ENCODE assay signal across 30 cellular contexts in genomic region chr20:5705827-5706226, GRCh38. TPM values are rescaled to one million over a fixed set of nuclear protein-coding genes. Genes with fewer than 3 reads are reported as not detected.
"Had no signal": no experiment of that assay in that cellular context is flagged by ENCODE, and none has a peak within 500 bp of the region (broad histone marks: within the 10 kb centered on the region; RNA-seq: fewer than 3 reads in every experiment).

No MANE protein-coding gene starts in this region.

- H3K4me1 Mint-ChIP-seq: activated CD4-positive, alpha-beta memory T cell treated with anti-CD3 and anti-CD28 coated beads, Interleukin-2, amount 10 ng/mL, durations not matched to agents 7 days and 5 days; activated CD4-positive, alpha-beta T cell treated with anti-CD3 and anti-CD28 coated beads, Interleukin-2, amount 10 ng/mL, durations not matched to agents 24 days and 14 days; activated naive CD4-positive, alpha-beta T cell treated with anti-CD3 and anti-CD28 coated beads, Interleukin-2, amount 10 ng/mL, durations not matched to agents 7 days and 5 days; activated naive CD8-positive, alpha-beta T cell treated with anti-CD3 and anti-CD28 coated beads, Interleukin-2, amount 10 ng/mL, durations not matched to agents 7 days and 5 days; nephron progenitor cell had no signal

- ATAC-seq: gastroesophageal sphincter; sciatic nerve; stimulated activated naive CD8-positive, alpha-beta T cell treated with anti-CD3 and anti-CD28 coated beads, Interleukin-15, Interleukin-2, amounts not matched to agents 100 U/mL and 50 U/mL, for 24 hours had no signal

- H2AFZ ChIP-seq: hepatocyte had no signal

- H3K9me3 ChIP-seq: ascending aorta, colonic mucosa, gastroesophageal sphincter, left ventricle myocardium inferior, ovary, prostate gland, thoracic aorta had no signal

- H3K36me3 Mint-ChIP-seq: activated naive CD4-positive, alpha-beta T cell treated with anti-CD3 and anti-CD28 coated beads, Interleukin-2, amount 10 ng/mL, durations not matched to agents 7 days and 5 days; activated naive CD8-positive, alpha-beta T cell treated with anti-CD3 and anti-CD28 coated beads, Interleukin-2, amount 10 ng/mL, durations not matched to agents 7 days and 5 days; brain had no signal

- H3K27me3 Mint-ChIP-seq: activated CD4-positive, alpha-beta memory T cell treated with anti-CD3 and anti-CD28 coated beads, Interleukin-2, amount 10 ng/mL, durations not matched to agents 7 days and 5 days; activated CD4-positive, alpha-beta T cell treated with anti-CD3 and anti-CD28 coated beads, Interleukin-2, amount 10 ng/mL, durations not matched to agents 24 days and 14 days; activated naive CD8-positive, alpha-beta T cell treated with anti-CD3 and anti-CD28 coated beads, Interleukin-2, amount 10 ng/mL, durations not matched to agents 7 days and 5 days; activated T-cell treated with anti-CD3 and anti-CD28 coated beads, Interleukin-2, amount 50 U/mL, for 24 hours had no signal

- H3K4me3 Mint-ChIP-seq: activated CD4-positive, alpha-beta memory T cell treated with anti-CD3 and anti-CD28 coated beads, Interleukin-2, amount 10 ng/mL, durations not matched to agents 7 days and 5 days; activated CD4-positive, alpha-beta T cell treated with anti-CD3 and anti-CD28 coated beads, Interleukin-2, amount 10 ng/mL, durations not matched to agents 24 days and 14 days; activated naive CD4-positive, alpha-beta T cell treated with anti-CD3 and anti-CD28 coated beads, Interleukin-2, amount 10 ng/mL, durations not matched to agents 7 days and 5 days; activated naive CD8-positive, alpha-beta T cell treated with anti-CD3 and anti-CD28 coated beads, Interleukin-2, amount 10 ng/mL, durations not matched to agents 7 days and 5 days; activated T-cell treated with anti-CD3 and anti-CD28 coated beads, Interleukin-2, amount 50 U/mL, for 24 hours; brain; nephron progenitor cell had no signal

- H3K27ac ChIP-seq: ascending aorta, cardiac muscle cell, colonic mucosa, gastroesophageal sphincter, hepatocyte, left ventricle myocardium inferior, ovary, prostate gland, skin epidermis, thoracic aorta had no signal

- H3K9me3 Mint-ChIP-seq: activated CD4-positive, alpha-beta memory T cell treated with anti-CD3 and anti-CD28 coated beads, Interleukin-2, amount 10 ng/mL, durations not matched to agents 7 days and 5 days; activated CD4-positive, alpha-beta T cell treated with anti-CD3 and anti-CD28 coated beads, Interleukin-2, amount 10 ng/mL, durations not matched to agents 24 days and 14 days; activated naive CD4-positive, alpha-beta T cell treated with anti-CD3 and anti-CD28 coated beads, Interleukin-2, amount 10 ng/mL, durations not matched to agents 7 days and 5 days; activated naive CD8-positive, alpha-beta T cell treated with anti-CD3 and anti-CD28 coated beads, Interleukin-2, amount 10 ng/mL, durations not matched to agents 7 days and 5 days; activated T-cell treated with anti-CD3 and anti-CD28 coated beads, Interleukin-2, amount 50 U/mL, for 24 hours had no signal

- H3K4me1 ChIP-seq: ascending aorta, colonic mucosa, prostate gland had no signal

- H3K27ac Mint-ChIP-seq: activated CD4-positive, alpha-beta memory T cell treated with anti-CD3 and anti-CD28 coated beads, Interleukin-2, amount 10 ng/mL, durations not matched to agents 7 days and 5 days; activated CD4-positive, alpha-beta T cell treated with anti-CD3 and anti-CD28 coated beads, Interleukin-2, amount 10 ng/mL, durations not matched to agents 24 days and 14 days; activated naive CD4-positive, alpha-beta T cell treated with anti-CD3 and anti-CD28 coated beads, Interleukin-2, amount 10 ng/mL, durations not matched to agents 7 days and 5 days; activated naive CD8-positive, alpha-beta T cell treated with anti-CD3 and anti-CD28 coated beads, Interleukin-2, amount 10 ng/mL, durations not matched to agents 7 days and 5 days; activated T-cell treated with anti-CD3 and anti-CD28 coated beads, Interleukin-2, amount 50 U/mL, for 24 hours; brain; nephron progenitor cell had no signal

- H3K27me3 ChIP-seq: ascending aorta, cardiac muscle cell, colonic mucosa, gastroesophageal sphincter, hepatocyte, ovary had no signal

- H3K4me2 ChIP-seq: hepatocyte had no signal

- DNase-seq: activated CD4-positive, alpha-beta memory T cell treated with anti-CD3 and anti-CD28 coated beads, Interleukin-2, amount 10 ng/mL, durations not matched to agents 7 days and 5 days; activated CD4-positive, alpha-beta T cell treated with anti-CD3 and anti-CD28 coated beads, Interleukin-2, amount 10 ng/mL, durations not matched to agents 24 days and 14 days; activated CD4-positive, CD25-positive, alpha-beta regulatory T cell treated with anti-CD3 and anti-CD28 coated beads, Interleukin-2, amount 50 U/mL, for 72 hours; activated CD8-positive, alpha-beta memory T cell treated with anti-CD3 and anti-CD28 coated beads, Interleukin-2, amount 50 U/mL, for 48 hours; activated gamma-delta T cell; activated naive CD4-positive, alpha-beta T cell treated with anti-CD3 and anti-CD28 coated beads, Interleukin-2, amount 10 ng/mL, durations not matched to agents 7 days and 5 days; activated naive CD8-positive, alpha-beta T cell treated with anti-CD3 and anti-CD28 coated beads, Interleukin-2, amount 10 ng/mL, durations not matched to agents 7 days and 5 days; activated T-cell treated with anti-CD3 and anti-CD28 coated beads, Interleukin-2, amount 50 U/mL, for 24 hours; cerebellar nuclear complex; colonic mucosa; effector CD8-positive, alpha-beta T cell; islet precursor cell; left ventricle myocardium inferior; nephron progenitor cell; ovary; retina; stimulated activated CD4-positive, alpha-beta T cell treated with anti-CD3 and anti-CD28 coated beads, Interleukin-12 subunit alpha, Interleukin-12 subunit beta, amount 100 ng/mL, for 4 hours; stimulated activated CD4-positive, alpha-beta T cell treated with anti-CD3 and anti-CD28 coated beads, Interleukin-4, amount 100 ng/mL, for 1 hour; stimulated activated naive CD8-positive, alpha-beta T cell treated with anti-CD3 and anti-CD28 coated beads, Interleukin-15, Interleukin-2, amounts not matched to agents 100 U/mL and 50 U/mL, for 24 hours; T-helper 9 cell had no signal

- H3K36me3 ChIP-seq: ascending aorta, cardiac muscle cell, colonic mucosa, gastroesophageal sphincter, left ventricle myocardium inferior, ovary, prostate gland, thoracic aorta had no signal

- H3K4me3 ChIP-seq: ascending aorta, cardiac muscle cell, colonic mucosa, gastroesophageal sphincter, hepatocyte, left ventricle myocardium inferior, lung, ovary, prostate gland, skin epidermis, thoracic aorta had no signal

RNA-seq across cellular contexts. Expression of gene SHLD1, which starts 44.4 kb away (rescaled TPM):
- total RNA-seq: ascending aorta had no signal
